1 cellular context compared by ENCODE assay signal in the genomic region with DNA sequence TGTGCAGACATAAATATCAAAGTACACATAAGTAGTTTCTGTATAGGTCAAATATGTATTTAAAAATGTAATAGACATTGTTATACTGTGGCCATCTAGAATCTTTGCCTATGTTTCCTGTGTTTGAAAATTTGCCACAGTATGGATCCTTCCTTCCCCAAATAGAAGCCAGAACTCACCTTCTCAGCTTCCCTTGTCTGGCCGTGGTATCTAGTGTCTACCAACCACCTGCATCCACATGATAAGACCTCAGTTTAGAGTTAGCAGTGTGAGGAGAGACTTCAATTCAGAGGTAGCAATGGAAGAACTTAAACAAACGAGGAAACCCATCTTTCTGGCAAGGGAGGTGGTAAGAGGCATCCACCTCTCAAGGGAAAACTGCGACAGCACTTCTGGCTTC.
TF ChIP-seq lines count a peak whose summit lies in the region.

No MANE protein-coding gene starts in this region.

TF ChIP-seq in GM23338, 12 proteins besides CTCF, POLR2A, EP300 and RAD21:
- TF ChIP-seq ZNF462 (CRISPR knock-in tag; IDR thresholded peaks at IDR 0.05) (no peak), STAT1 (IDR thresholded peaks at IDR 0.05; ENCODE audit: unreplicated experiment) (no peak), ZNF114 (CRISPR knock-in tag; IDR thresholded peaks at IDR 0.05) (no peak), NANOG (IDR thresholded peaks at IDR 0.05; ENCODE audit: borderline replicate concordance) (no peak), ETS1 (IDR thresholded peaks at IDR 0.05) (no peak), ZNF331 (CRISPR knock-in tag; IDR thresholded peaks at IDR 0.05; ENCODE audit: low read depth) (no peak)
